ENCODE assay signal across 22 cellular contexts in the genomic region with DNA sequence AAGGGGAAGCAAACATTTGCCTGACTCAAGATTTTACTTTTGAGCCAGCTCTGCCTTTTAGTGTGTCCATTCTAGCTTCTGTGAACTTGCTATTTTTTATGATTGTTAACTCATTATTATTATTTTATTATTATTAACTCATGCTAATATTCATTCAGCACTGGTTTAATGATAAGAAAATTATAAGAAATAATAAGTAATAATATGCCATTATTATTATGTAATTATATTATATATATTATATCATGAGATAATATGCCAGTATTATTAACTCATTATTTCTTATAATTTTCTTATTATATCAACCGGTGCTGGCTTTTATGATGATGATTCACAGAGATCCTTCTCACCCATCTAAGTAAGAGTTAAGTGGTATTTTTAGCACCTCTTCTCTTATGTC.
"Had no signal": no experiment of that assay in that cellular context is flagged by ENCODE, and none has a peak within 500 bp of the region (broad histone marks: within the 10 kb centered on the region; RNA-seq: fewer than 3 reads in every experiment).

No MANE protein-coding gene starts in this region.

- H3K36me3 ChIP-seq: MG63 had no signal

- H3K4me3 ChIP-seq: MG63 had no signal

- H3K27me3 ChIP-seq: MG63 had no signal

- H3K27ac ChIP-seq: RWPE1 had no signal

- DNase-seq: IMR-90, Karpas-422, KG1, MG63, NCI-H1092, NCI-H1105 treated with DMSO at 0.1 percent for 48 hours, NCI-H1417 treated with DMSO at 0.1 percent for 48 hours, NCI-H146, NCI-H1694 treated with DMSO at 0.1 percent for 48 hours, NCI-H2029, NCI-H2081 treated with DMSO at 0.1 percent for 48 hours, NCI-H2171, NCI-H226, NCI-H446, NCI-H510A, NCI-H524 treated with DMSO at 0.1 percent for 48 hours, NCI-H69, NCI-H774, SHP77, SK-N-SH had no signal

- H3K9me3 ChIP-seq: MG63, SK-N-SH had no signal

- FAIRE-seq: HepG2 had no signal

- ATAC-seq: HepG2 had no signal
